9 cellular contexts compared by ENCODE assay signal in genomic region chr10:91006752-91007346, GRCh38.
DNase-seq lines count a peak whose midpoint lies in the region; ATAC-seq and TF ChIP-seq lines count a peak whose summit lies in the region.
"Had no signal": no experiment of that assay in that cellular context is flagged by ENCODE, and none has a peak within 500 bp of the region (broad histone marks: within the 10 kb centered on the region; RNA-seq: fewer than 3 reads in every experiment).

No MANE protein-coding gene starts in this region.

- no peaks in the 10 kb centered on the region for H3K9me3 ChIP-seq in right atrium auricular region
- H3K9me3 ChIP-seq: heart right ventricle had no signal

- H3K27ac Mint-ChIP-seq in activated naive CD8-positive, alpha-beta T cell treated with anti-CD3 and anti-CD28 coated beads, Interleukin-2, amount 50 U/mL, for 24 hours, result peak overlapping the region; percentile 80

- no peak overlapping the region for H2BK5ac ChIP-seq in mesendoderm (ENCODE audit: low read length)

- H2BK15ac ChIP-seq in mesendoderm (replicated peaks; ENCODE audit: low read depth), result no peak overlapping the region

- no peak overlapping the region for H4K5ac ChIP-seq in mesendoderm (ENCODE audit: low read length)

- H2AK5ac ChIP-seq in mesendoderm (ENCODE audit: low read length), result no peak overlapping the region

- no peaks in the 10 kb centered on the region for H3K9me3 Mint-ChIP-seq in activated naive CD8-positive, alpha-beta T cell treated with anti-CD3 and anti-CD28 coated beads, Interleukin-2, amount 50 U/mL, for 24 hours

- no peak overlapping the region for H3K9ac ChIP-seq in mesendoderm (ENCODE audit: low read length)

- H3K36me3 Mint-ChIP-seq in activated naive CD8-positive, alpha-beta T cell treated with anti-CD3 and anti-CD28 coated beads, Interleukin-2, amount 50 U/mL, for 24 hours (ENCODE audit: low read depth), result no peaks in the 10 kb centered on the region

- H3K27me3 Mint-ChIP-seq in activated naive CD8-positive, alpha-beta T cell treated with anti-CD3 and anti-CD28 coated beads, Interleukin-2, amount 50 U/mL, for 24 hours, result peaks cover 2% of the 10 kb centered on the region

- no peaks in the 10 kb centered on the region for H3K79me2 ChIP-seq in mesendoderm (ENCODE audit: control insufficient read depth, insufficient read depth, low read length)

- H3K56ac ChIP-seq in mesendoderm (ENCODE audit: low read length), result no peak overlapping the region

- TF ChIP-seq CTCF in right atrium auricular region (IDR thresholded peaks at IDR 0.05), result no peak

- no peaks in the 10 kb centered on the region for H3K79me1 ChIP-seq in mesendoderm (ENCODE audit: low read length)

- H2BK120ac ChIP-seq in mesendoderm (ENCODE audit: low read depth, low read length), result no peak overlapping the region

- DNase-seq in left ventricle myocardium superior (no peak), right atrium auricular region (ENCODE audit: low spot score) (no peak), retina (no peak), mesendoderm (no peak), 8988T (no peak), foreskin melanocyte (no peak)
- no peak for DNase-seq in activated naive CD8-positive, alpha-beta T cell treated with anti-CD3 and anti-CD28 coated beads, Interleukin-2, amount 50 U/mL, for 24 hours

- H3K4me1 Mint-ChIP-seq in activated naive CD8-positive, alpha-beta T cell treated with anti-CD3 and anti-CD28 coated beads, Interleukin-2, amount 50 U/mL, for 24 hours, result peaks cover 47% of the 10 kb centered on the region

- no peak overlapping the region for H4K8ac ChIP-seq in mesendoderm (ENCODE audit: low read depth, low read length)

- H3K4me1 ChIP-seq in right atrium auricular region (peaks cover 0 to 8% of the 10 kb centered on the region in 2 donors), mesendoderm (ENCODE audit: control insufficient read depth, low read depth, low read length) (no peaks in the 10 kb centered on the region)

- WGBS in mesendoderm (ENCODE audit: extremely low coverage, insufficient coverage, low lambda C conversion rate), result no CpG with 5 or more reads among the region's 1 CpG

- H3K4me3 Mint-ChIP-seq in activated naive CD8-positive, alpha-beta T cell treated with anti-CD3 and anti-CD28 coated beads, Interleukin-2, amount 50 U/mL, for 24 hours, result no peak overlapping the region

- ATAC-seq in left ventricle myocardium superior (peak; percentile 14), HG03039 (IDR thresholded peaks at IDR 0.05; ENCODE audit: unreplicated experiment) (peak; percentile 84)
- ATAC-seq in activated naive CD8-positive, alpha-beta T cell treated with anti-CD3 and anti-CD28 coated beads, Interleukin-2, amount 50 U/mL, for 24 hours, result peak; percentile 87

- H3K36me3 ChIP-seq in right atrium auricular region, result no peaks in the 10 kb centered on the region
- no peaks in the 10 kb centered on the region for H3K36me3 ChIP-seq in mesendoderm (ENCODE audit: control insufficient read depth, insufficient read depth, low read length)
- H3K36me3 ChIP-seq: heart right ventricle had no signal

- intact Hi-C loops in left ventricle myocardium superior (cut with micrococcal nuclease), result loop anchor here (5.0 kb wide), 1 partner anchor 245 kb away; no protein-coding TSS in a partner anchor

- no peaks in the 10 kb centered on the region for H3K27me3 ChIP-seq in right atrium auricular region
- H3K27me3 ChIP-seq in mesendoderm (ENCODE audit: insufficient read depth, low read length, poor library complexity), result no peaks in the 10 kb centered on the region
- H3K27me3 ChIP-seq: heart right ventricle had no signal

- H3K27ac ChIP-seq in right atrium auricular region (peak overlapping the region in 1 of 2 donors; percentile 50), mesendoderm (ENCODE audit: low read depth, low read length) (no peak overlapping the region)

- no peak overlapping the region for H3K4ac ChIP-seq in mesendoderm (ENCODE audit: low read depth, low read length)

- no peak overlapping the region for H3K23ac ChIP-seq in mesendoderm (ENCODE audit: low read length)

- no peak overlapping the region for H3K4me2 ChIP-seq in mesendoderm (ENCODE audit: low read length)

- no peak overlapping the region for H3K4me3 ChIP-seq in right atrium auricular region
- no peak overlapping the region for H3K4me3 ChIP-seq in mesendoderm (ENCODE audit: low read length)
- H3K4me3 ChIP-seq: heart right ventricle had no signal

- H3K18ac ChIP-seq in mesendoderm (ENCODE audit: low read length), result no peak overlapping the region

Comparison
In these comparisons a context has a peak if more than half of its experiments do, and no peak if none do; other contexts are left out.
1. ATAC-seq: peak in every context shown above with its lines; median percentile 87 in activated naive CD8-positive, alpha-beta T cell treated with anti-CD3 and anti-CD28 coated beads, Interleukin-2, amount 50 U/mL, for 24 hours; 84 in HG03039; 14 in left ventricle myocardium superior.